1 cellular context compared by ENCODE assay signal in genomic region chr1:90995495-90995894, GRCh38.
TF ChIP-seq lines count a peak whose summit lies in the region.

No MANE protein-coding gene starts in this region.

TF ChIP-seq in WTC11, 78 proteins besides CTCF, POLR2A, EP300 and RAD21 (continued from another document):
- no peak for TF ChIP-seq GRHL2 (CRISPR knock-in tag; IDR thresholded peaks at IDR 0.05; ENCODE audit: insufficient replicate concordance, severe bottlenecking)
- no peak for TF ChIP-seq PRDM15 (CRISPR knock-in tag; IDR thresholded peaks at IDR 0.05)
- TF ChIP-seq RORB (CRISPR knock-in tag; IDR thresholded peaks at IDR 0.05): no peak
- TF ChIP-seq USF1 (CRISPR knock-in tag; IDR thresholded peaks at IDR 0.05): no peak
- no peak for TF ChIP-seq JAZF1 (CRISPR knock-in tag; IDR thresholded peaks at IDR 0.05)
- no peak for TF ChIP-seq NFYB (CRISPR knock-in tag; conservative IDR thresholded peaks at IDR 0.05; ENCODE audit: low read depth)
- no peak for TF ChIP-seq ATF1 (CRISPR knock-in tag; IDR thresholded peaks at IDR 0.05)
- TF ChIP-seq SMAD3 (CRISPR knock-in tag; IDR thresholded peaks at IDR 0.05; ENCODE audit: borderline replicate concordance): no peak
TF ChIP-seq in WTC11: peak in this region for 0.
